16 cellular contexts compared by ENCODE assay signal in the genomic region with DNA sequence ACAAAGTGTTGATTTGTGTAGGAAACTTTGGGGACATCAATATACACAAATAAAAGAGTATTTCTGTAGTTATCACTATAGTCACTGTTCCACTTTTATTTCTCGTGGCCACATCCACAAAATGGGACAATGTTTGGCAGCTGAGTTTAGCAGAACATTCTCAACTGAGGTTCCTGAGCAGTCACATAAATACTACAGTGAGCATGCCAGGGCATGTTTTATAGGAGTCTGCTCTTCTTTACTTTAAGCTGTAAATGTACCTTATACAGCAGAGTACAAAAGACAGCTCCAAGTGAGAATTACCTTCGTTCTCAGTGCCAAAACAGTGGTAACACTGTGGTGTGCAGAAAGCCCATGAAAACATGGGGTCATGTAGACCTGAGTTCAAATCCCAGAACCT. TPM values are rescaled to one million over a fixed set of nuclear protein-coding genes. Genes with fewer than 3 reads are reported as not detected.
A peak's percentile ranks its signal among the peaks of the same experiment; 100 is the strongest.
DNase-seq lines count a peak whose midpoint lies in the region; ATAC-seq, FAIRE-seq and TF ChIP-seq lines count a peak whose summit lies in the region.
"Had no signal": no experiment of that assay in that cellular context is flagged by ENCODE, and none has a peak within 500 bp of the region (broad histone marks: within the 10 kb centered on the region; RNA-seq: fewer than 3 reads in every experiment).

No MANE protein-coding gene starts in this region.

- TF ChIP-seq CTCF in A549 (IDR thresholded peaks at IDR 0.05) (no peak), DND-41 (IDR thresholded peaks at IDR 0.05; ENCODE audit: borderline replicate concordance, extremely low read depth, low read length, poor library complexity, severe bottlenecking) (no peak), hepatocyte (IDR thresholded peaks at IDR 0.05; ENCODE audit: poor library complexity) (no peak)

- CTCF ChIA-PET in A549 (lab: Yijun Ruan, JAX), result interaction anchor here (0.7 kb wide), 1 partner anchor 16 kb away, joined by 3 read pairs; no protein-coding TSS in a partner anchor

- H3K27me3 Mint-ChIP-seq in activated T-helper 17 cell treated with anti-CD3 and anti-CD28 coated beads, Interleukin-2, amount 50 U/mL, for 72 hours, result no peaks in the 10 kb centered on the region
- H3K27me3 Mint-ChIP-seq: activated naive CD8-positive, alpha-beta T cell treated with anti-CD3 and anti-CD28 coated beads for 36 hours; effector memory CD8-positive, alpha-beta T cell had no signal

- H3K36me3 ChIP-seq in DND-41 (ENCODE audit: insufficient read depth, low read length), result peaks cover 83% of the 10 kb centered on the region
- no peaks in the 10 kb centered on the region for H3K36me3 ChIP-seq in hepatocyte (replicated peaks; ENCODE audit: insufficient read depth, low read depth)

- FAIRE-seq in A549 (lab: Jason Lieb, UNC), result no peak

- POLR2A ChIA-PET in A549 (lab: Yijun Ruan, JAX), result no interaction called here

- no peaks in the 10 kb centered on the region for H3K27me3 ChIP-seq in DND-41 (ENCODE audit: insufficient read depth, low read length, poor library complexity)
- no peaks in the 10 kb centered on the region for H3K27me3 ChIP-seq in hepatocyte
- H3K27me3 ChIP-seq: BLaER1 treated with 17β-estradiol and CSF1 and Interleukin-3, amounts not matched to agents 10 nM and 100 nM had no signal

- no peaks in the 10 kb centered on the region for H3K9me3 ChIP-seq in A549
- H3K9me3 ChIP-seq in DND-41 (ENCODE audit: insufficient read depth, low read length, severe bottlenecking), result no peaks in the 10 kb centered on the region
- no peaks in the 10 kb centered on the region for H3K9me3 ChIP-seq in hepatocyte (ENCODE audit: low read depth)
- H3K9me3 ChIP-seq: neutrophil had no signal

- no peak for TF ChIP-seq EP300 in A549 (IDR thresholded peaks at IDR 0.05)

- peaks cover 100% of the 10 kb centered on the region for H3K79me2 ChIP-seq in DND-41 (ENCODE audit: insufficient read depth, low read length)
- peaks cover 79% of the 10 kb centered on the region for H3K79me2 ChIP-seq in hepatocyte

- H3K4me1 ChIP-seq in A549 (peaks cover 13% of the 10 kb centered on the region; the same call in 1 of the 3 replicates), DND-41 (ENCODE audit: insufficient read depth, low read length) (peaks cover 39% of the 10 kb centered on the region), hepatocyte (ENCODE audit: insufficient read depth) (peaks cover 20% of the 10 kb centered on the region)

- H3K36me3 Mint-ChIP-seq in activated T-helper 17 cell treated with anti-CD3 and anti-CD28 coated beads, Interleukin-2, amount 50 U/mL, for 72 hours (ENCODE audit: low read depth), result peaks cover 92% of the 10 kb centered on the region

- WGBS in A549 (ENCODE audit: missing lambda C conversion rate), result 92% methylated on average over 2 of the region's 2 CpGs
- WGBS in hepatocyte (ENCODE audit: low lambda C conversion rate, missing lambda C conversion rate), result 76% methylated on average over 2 of the region's 2 CpGs

- no peak overlapping the region for H3K4me3 ChIP-seq in A549
- H3K4me3 ChIP-seq in DND-41 (ENCODE audit: low read depth in 1 of 2, low read length in 2 of 2), result 0 out of 4 replicates have a peak overlapping the region, but pooled peaks of 1 of the 2 experiments have one; percentile 12
- no peak overlapping the region for H3K4me3 ChIP-seq in hepatocyte
- H3K4me3 ChIP-seq: BLaER1 treated with 17β-estradiol and CSF1 and Interleukin-3, amounts not matched to agents 10 nM and 100 nM had no signal

- DNase-seq in A549 (ENCODE audit: low read depth in 1 of 2, low spot score in 1 of 2), result no peak
- no peak for DNase-seq in DND-41
- DNase-seq in hepatocyte (ENCODE audit: low spot score), result no peak
- DNase-seq in HT-29 (ENCODE audit: low spot score), result no peak
- DNase-seq in NCI-H526 (lab: John Stamatoyannopoulos, UW), result no peak
- DNase-seq in iPS-NIHi7 (ENCODE audit: extremely low spot score), result no peak
- DNase-seq: activated naive CD8-positive, alpha-beta T cell treated with anti-CD3 and anti-CD28 coated beads for 36 hours; central memory CD4-positive, alpha-beta T cell; effector memory CD8-positive, alpha-beta T cell; NCI-H2029; stimulated activated CD4-positive, alpha-beta T cell treated with anti-CD3 and anti-CD28 coated beads, Interleukin-4, amount 100 ng/mL, for 4 hours had no signal

- H3K9ac ChIP-seq in DND-41 (ENCODE audit: low read depth, low read length), result no peak overlapping the region
- H3K9ac ChIP-seq: BLaER1 treated with 17β-estradiol and CSF1 and Interleukin-3, amounts not matched to agents 10 nM and 100 nM had no signal

- 0 out of 6 replicates have a peak overlapping the region, but pooled peaks have one; percentile 21 to 52 for H3K27ac ChIP-seq in A549
- no peak overlapping the region; the same call in 1 of the 2 replicates for H3K27ac ChIP-seq in DND-41 (ENCODE audit: low read length)
- H3K27ac ChIP-seq in hepatocyte, result peak overlapping the region; percentile 15
- H3K27ac ChIP-seq: BLaER1 treated with 17β-estradiol and CSF1 and Interleukin-3, amounts not matched to agents 10 nM and 100 nM; neutrophil had no signal

- H3K27ac Mint-ChIP-seq in activated T-helper 17 cell treated with anti-CD3 and anti-CD28 coated beads, Interleukin-2, amount 50 U/mL, for 72 hours, result no peak overlapping the region
- H3K27ac Mint-ChIP-seq: activated naive CD8-positive, alpha-beta T cell treated with anti-CD3 and anti-CD28 coated beads for 36 hours; effector memory CD8-positive, alpha-beta T cell had no signal

- peaks cover 27% of the 10 kb centered on the region for H3K4me1 Mint-ChIP-seq in activated T-helper 17 cell treated with anti-CD3 and anti-CD28 coated beads, Interleukin-2, amount 50 U/mL, for 72 hours

- H2AFZ ChIP-seq in DND-41 (ENCODE audit: low read depth, low read length) (no peak overlapping the region), hepatocyte (no peak overlapping the region)

- no peak for TF ChIP-seq RAD21 in A549 (conservative IDR thresholded peaks at IDR 0.05 in 1 of 2, IDR thresholded peaks at IDR 0.05 in 1 of 2)

- no peaks in the 10 kb centered on the region for H3K9me2 ChIP-seq in hepatocyte (replicated peaks; ENCODE audit: insufficient read depth)

- H4K20me1 ChIP-seq in DND-41 (ENCODE audit: insufficient read depth, low read length) (peaks cover 55% of the 10 kb centered on the region), hepatocyte (ENCODE audit: insufficient read depth, poor library complexity, severe bottlenecking) (peaks cover 8% of the 10 kb centered on the region)

- ATAC-seq in A549 (no peak), DND-41 (ENCODE audit: insufficient read depth, low read depth) (no peak), GM21367 (IDR thresholded peaks at IDR 0.05; ENCODE audit: unreplicated experiment) (no peak)
- no peak for ATAC-seq in activated T-helper 17 cell treated with anti-CD3 and anti-CD28 coated beads, Interleukin-2, amount 50 U/mL, for 72 hours (replicated peaks)
- ATAC-seq: effector memory CD8-positive, alpha-beta T cell; Panc1 had no signal

- TF ChIP-seq POLR2A in A549 (IDR thresholded peaks at IDR 0.05; ENCODE audit: low read length), result no peak

- peak overlapping the region; percentile 4 for H3K4me3 Mint-ChIP-seq in activated T-helper 17 cell treated with anti-CD3 and anti-CD28 coated beads, Interleukin-2, amount 50 U/mL, for 72 hours
- H3K4me3 Mint-ChIP-seq: activated naive CD8-positive, alpha-beta T cell treated with anti-CD3 and anti-CD28 coated beads for 36 hours; effector memory CD8-positive, alpha-beta T cell had no signal

- H3K4me2 ChIP-seq in A549, result no peak overlapping the region
- peak overlapping the region; percentile 72; the same call in 1 of the 2 replicates for H3K4me2 ChIP-seq in DND-41 (ENCODE audit: insufficient read depth, low read length)
- no peak overlapping the region for H3K4me2 ChIP-seq in hepatocyte
- H3K4me2 ChIP-seq: BLaER1 treated with 17β-estradiol and CSF1 and Interleukin-3, amounts not matched to agents 10 nM and 100 nM had no signal

- no peaks in the 10 kb centered on the region for H3K9me3 Mint-ChIP-seq in activated T-helper 17 cell treated with anti-CD3 and anti-CD28 coated beads, Interleukin-2, amount 50 U/mL, for 72 hours
- H3K9me3 Mint-ChIP-seq: activated naive CD8-positive, alpha-beta T cell treated with anti-CD3 and anti-CD28 coated beads for 36 hours; effector memory CD8-positive, alpha-beta T cell had no signal

TF ChIP-seq in A549, 52 proteins besides CTCF, POLR2A, EP300 and RAD21:
- TF ChIP-seq JUN (IDR thresholded peaks at IDR 0.05) (no peak), HMGXB4 (CRISPR knock-in tag; IDR thresholded peaks at IDR 0.05; ENCODE audit: borderline replicate concordance) (no peak), JUNB (IDR thresholded peaks at IDR 0.05) (no peak)

RNA-seq across cellular contexts. Expression of gene BTG3, which starts 5.0 kb away (rescaled TPM):
- polyA plus RNA-seq in A549 (2011; rRNA removed), result 40.0 and 46.1 TPM in 2 replicates
- 16.6 and 16.7 TPM in 2 replicates for polyA plus RNA-seq in A549 (2012; cell fraction: cytosol; rRNA removed)
- polyA plus RNA-seq in A549 (2012; cell fraction: nucleus; rRNA removed), result 7.8 and 11.8 TPM in 2 replicates
- 18.7 to 21.0 TPM (median 19.6 TPM) in 3 replicates for polyA plus RNA-seq in A549 (2017; fragmentation: RNase III; extraction: RNeasy Plus Mini Kit Qiagen cat#74134 plus additional on column Dnase treatment)
- 3.6 and 4.9 TPM in 2 replicates for polyA minus RNA-seq in A549 (2011; rRNA and poly(A)+ RNA removed)
- total RNA-seq in activated T-helper 17 cell treated with anti-CD3 and anti-CD28 coated beads, Interleukin-2, amount 50 U/mL, for 72 hours, result 10 to 100 TPM; 39.8 to 64.6 TPM
- total RNA-seq in hepatocyte, result 57.0 and 62.7 TPM in 2 replicates
- polyA plus RNA-seq in hepatocyte, result 50.7 and 57.5 TPM in 2 replicates
- total RNA-seq in HT-29 (2014; rRNA removed; shearing (Covaris generic)), result 2.0 and 7.0 TPM in 2 replicates
